ENCODE assay signal across 1 cellular context in genomic region chr3:45646051-45646585, GRCh38.
TF ChIP-seq lines count a peak whose summit lies in the region.

No MANE protein-coding gene starts in this region.

TF ChIP-seq in HepG2, 621 proteins besides CTCF, POLR2A, EP300 and RAD21 (continued from another document and continues in another):
- peak; percentile 57; the same call in 1 of the 2 replicates for TF ChIP-seq HMG20A (CRISPR knock-in tag; IDR thresholded peaks at IDR 0.05; ENCODE audit: borderline replicate concordance)
- TF ChIP-seq HHEX (CRISPR knock-in tag; IDR thresholded peaks at IDR 0.05), result no peak
- TF ChIP-seq ZGPAT (CRISPR knock-in tag; IDR thresholded peaks at IDR 0.05), result no peak
- no peak for TF ChIP-seq RBM22 (optimal IDR thresholded peaks at IDR 0.05; ENCODE audit: low read length)
- no peak for TF ChIP-seq ZSCAN29 (CRISPR knock-in tag; conservative IDR thresholded peaks at IDR 0.05)
- no peak for TF ChIP-seq TBX3 (IDR thresholded peaks at IDR 0.05; ENCODE audit: borderline replicate concordance)
- TF ChIP-seq ZNF367 (CRISPR knock-in tag; IDR thresholded peaks at IDR 0.05; ENCODE audit: borderline replicate concordance), result no peak
- TF ChIP-seq ZSCAN30 (CRISPR knock-in tag; IDR thresholded peaks at IDR 0.05), result no peak
- TF ChIP-seq ZNF225 (CRISPR knock-in tag; IDR thresholded peaks at IDR 0.05), result no peak
- TF ChIP-seq YEATS2 (CRISPR knock-in tag; IDR thresholded peaks at IDR 0.05; ENCODE audit: borderline replicate concordance), result no peak
- TF ChIP-seq ONECUT2 (CRISPR knock-in tag; IDR thresholded peaks at IDR 0.05), result no peak
- TF ChIP-seq, protein P1, sequence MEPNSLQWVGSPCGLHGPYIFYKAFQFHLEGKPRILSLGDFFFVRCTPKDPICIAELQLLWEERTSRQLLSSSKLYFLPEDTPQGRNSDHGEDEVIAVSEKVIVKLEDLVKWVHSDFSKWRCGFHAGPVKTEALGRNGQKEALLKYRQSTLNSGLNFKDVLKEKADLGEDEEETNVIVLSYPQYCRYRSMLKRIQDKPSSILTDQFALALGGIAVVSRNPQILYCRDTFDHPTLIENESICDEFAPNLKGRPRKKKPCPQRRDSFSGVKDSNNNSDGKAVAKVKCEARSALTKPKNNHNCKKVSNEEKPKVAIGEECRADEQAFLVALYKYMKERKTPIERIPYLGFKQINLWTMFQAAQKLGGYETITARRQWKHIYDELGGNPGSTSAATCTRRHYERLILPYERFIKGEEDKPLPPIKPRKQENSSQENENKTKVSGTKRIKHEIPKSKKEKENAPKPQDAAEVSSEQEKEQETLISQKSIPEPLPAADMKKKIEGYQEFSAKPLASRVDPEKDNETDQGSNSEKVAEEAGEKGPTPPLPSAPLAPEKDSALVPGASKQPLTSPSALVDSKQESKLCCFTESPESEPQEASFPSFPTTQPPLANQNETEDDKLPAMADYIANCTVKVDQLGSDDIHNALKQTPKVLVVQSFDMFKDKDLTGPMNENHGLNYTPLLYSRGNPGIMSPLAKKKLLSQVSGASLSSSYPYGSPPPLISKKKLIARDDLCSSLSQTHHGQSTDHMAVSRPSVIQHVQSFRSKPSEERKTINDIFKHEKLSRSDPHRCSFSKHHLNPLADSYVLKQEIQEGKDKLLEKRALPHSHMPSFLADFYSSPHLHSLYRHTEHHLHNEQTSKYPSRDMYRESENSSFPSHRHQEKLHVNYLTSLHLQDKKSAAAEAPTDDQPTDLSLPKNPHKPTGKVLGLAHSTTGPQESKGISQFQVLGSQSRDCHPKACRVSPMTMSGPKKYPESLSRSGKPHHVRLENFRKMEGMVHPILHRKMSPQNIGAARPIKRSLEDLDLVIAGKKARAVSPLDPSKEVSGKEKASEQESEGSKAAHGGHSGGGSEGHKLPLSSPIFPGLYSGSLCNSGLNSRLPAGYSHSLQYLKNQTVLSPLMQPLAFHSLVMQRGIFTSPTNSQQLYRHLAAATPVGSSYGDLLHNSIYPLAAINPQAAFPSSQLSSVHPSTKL (CRISPR knock-in tag; IDR thresholded peaks at IDR 0.05), result peak; percentile 64; the same call in 1 of the 2 replicates
- peak; percentile 98 for TF ChIP-seq RARA (CRISPR knock-in tag; IDR thresholded peaks at IDR 0.05)
- TF ChIP-seq ZC3H4 (CRISPR knock-in tag; IDR thresholded peaks at IDR 0.05; ENCODE audit: borderline replicate concordance), result no peak
- TF ChIP-seq, protein P2, sequence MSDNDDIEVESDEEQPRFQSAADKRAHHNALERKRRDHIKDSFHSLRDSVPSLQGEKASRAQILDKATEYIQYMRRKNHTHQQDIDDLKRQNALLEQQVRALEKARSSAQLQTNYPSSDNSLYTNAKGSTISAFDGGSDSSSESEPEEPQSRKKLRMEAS (IDR thresholded peaks at IDR 0.05), result no peak
- TF ChIP-seq ZNF672 (CRISPR knock-in tag; IDR thresholded peaks at IDR 0.05), result no peak
- TF ChIP-seq TFDP1 (CRISPR knock-in tag; IDR thresholded peaks at IDR 0.05; ENCODE audit: borderline replicate concordance), result no peak
- no peak for TF ChIP-seq ZNF335 (CRISPR knock-in tag; IDR thresholded peaks at IDR 0.05)
- TF ChIP-seq CSRNP1 (CRISPR knock-in tag; IDR thresholded peaks at IDR 0.05), result no peak
- peak; percentile 82 for TF ChIP-seq RXRB (CRISPR knock-in tag; IDR thresholded peaks at IDR 0.05; ENCODE audit: borderline replicate concordance)
- TF ChIP-seq SMAD1 (CRISPR knock-in tag; IDR thresholded peaks at IDR 0.05; ENCODE audit: borderline replicate concordance, low read depth), result no peak
- TF ChIP-seq, protein P3, sequence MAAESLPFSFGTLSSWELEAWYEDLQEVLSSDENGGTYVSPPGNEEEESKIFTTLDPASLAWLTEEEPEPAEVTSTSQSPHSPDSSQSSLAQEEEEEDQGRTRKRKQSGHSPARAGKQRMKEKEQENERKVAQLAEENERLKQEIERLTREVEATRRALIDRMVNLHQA (CRISPR knock-in tag; IDR thresholded peaks at IDR 0.05), result no peak
- no peak for TF ChIP-seq ZNF264 (CRISPR knock-in tag; IDR thresholded peaks at IDR 0.05)
- TF ChIP-seq RFX3 (CRISPR knock-in tag; IDR thresholded peaks at IDR 0.05), result no peak
- TF ChIP-seq TMF1 (CRISPR knock-in tag; IDR thresholded peaks at IDR 0.05; ENCODE audit: low read depth), result no peak
- TF ChIP-seq ZNF567 (CRISPR knock-in tag; IDR thresholded peaks at IDR 0.05; ENCODE audit: borderline replicate concordance), result no peak
- TF ChIP-seq, protein P4, sequence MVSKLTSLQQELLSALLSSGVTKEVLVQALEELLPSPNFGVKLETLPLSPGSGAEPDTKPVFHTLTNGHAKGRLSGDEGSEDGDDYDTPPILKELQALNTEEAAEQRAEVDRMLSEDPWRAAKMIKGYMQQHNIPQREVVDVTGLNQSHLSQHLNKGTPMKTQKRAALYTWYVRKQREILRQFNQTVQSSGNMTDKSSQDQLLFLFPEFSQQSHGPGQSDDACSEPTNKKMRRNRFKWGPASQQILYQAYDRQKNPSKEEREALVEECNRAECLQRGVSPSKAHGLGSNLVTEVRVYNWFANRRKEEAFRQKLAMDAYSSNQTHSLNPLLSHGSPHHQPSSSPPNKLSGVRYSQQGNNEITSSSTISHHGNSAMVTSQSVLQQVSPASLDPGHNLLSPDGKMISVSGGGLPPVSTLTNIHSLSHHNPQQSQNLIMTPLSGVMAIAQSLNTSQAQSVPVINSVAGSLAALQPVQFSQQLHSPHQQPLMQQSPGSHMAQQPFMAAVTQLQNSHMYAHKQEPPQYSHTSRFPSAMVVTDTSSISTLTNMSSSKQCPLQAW (CRISPR knock-in tag; IDR thresholded peaks at IDR 0.05), result no peak
- TF ChIP-seq, protein P5, sequence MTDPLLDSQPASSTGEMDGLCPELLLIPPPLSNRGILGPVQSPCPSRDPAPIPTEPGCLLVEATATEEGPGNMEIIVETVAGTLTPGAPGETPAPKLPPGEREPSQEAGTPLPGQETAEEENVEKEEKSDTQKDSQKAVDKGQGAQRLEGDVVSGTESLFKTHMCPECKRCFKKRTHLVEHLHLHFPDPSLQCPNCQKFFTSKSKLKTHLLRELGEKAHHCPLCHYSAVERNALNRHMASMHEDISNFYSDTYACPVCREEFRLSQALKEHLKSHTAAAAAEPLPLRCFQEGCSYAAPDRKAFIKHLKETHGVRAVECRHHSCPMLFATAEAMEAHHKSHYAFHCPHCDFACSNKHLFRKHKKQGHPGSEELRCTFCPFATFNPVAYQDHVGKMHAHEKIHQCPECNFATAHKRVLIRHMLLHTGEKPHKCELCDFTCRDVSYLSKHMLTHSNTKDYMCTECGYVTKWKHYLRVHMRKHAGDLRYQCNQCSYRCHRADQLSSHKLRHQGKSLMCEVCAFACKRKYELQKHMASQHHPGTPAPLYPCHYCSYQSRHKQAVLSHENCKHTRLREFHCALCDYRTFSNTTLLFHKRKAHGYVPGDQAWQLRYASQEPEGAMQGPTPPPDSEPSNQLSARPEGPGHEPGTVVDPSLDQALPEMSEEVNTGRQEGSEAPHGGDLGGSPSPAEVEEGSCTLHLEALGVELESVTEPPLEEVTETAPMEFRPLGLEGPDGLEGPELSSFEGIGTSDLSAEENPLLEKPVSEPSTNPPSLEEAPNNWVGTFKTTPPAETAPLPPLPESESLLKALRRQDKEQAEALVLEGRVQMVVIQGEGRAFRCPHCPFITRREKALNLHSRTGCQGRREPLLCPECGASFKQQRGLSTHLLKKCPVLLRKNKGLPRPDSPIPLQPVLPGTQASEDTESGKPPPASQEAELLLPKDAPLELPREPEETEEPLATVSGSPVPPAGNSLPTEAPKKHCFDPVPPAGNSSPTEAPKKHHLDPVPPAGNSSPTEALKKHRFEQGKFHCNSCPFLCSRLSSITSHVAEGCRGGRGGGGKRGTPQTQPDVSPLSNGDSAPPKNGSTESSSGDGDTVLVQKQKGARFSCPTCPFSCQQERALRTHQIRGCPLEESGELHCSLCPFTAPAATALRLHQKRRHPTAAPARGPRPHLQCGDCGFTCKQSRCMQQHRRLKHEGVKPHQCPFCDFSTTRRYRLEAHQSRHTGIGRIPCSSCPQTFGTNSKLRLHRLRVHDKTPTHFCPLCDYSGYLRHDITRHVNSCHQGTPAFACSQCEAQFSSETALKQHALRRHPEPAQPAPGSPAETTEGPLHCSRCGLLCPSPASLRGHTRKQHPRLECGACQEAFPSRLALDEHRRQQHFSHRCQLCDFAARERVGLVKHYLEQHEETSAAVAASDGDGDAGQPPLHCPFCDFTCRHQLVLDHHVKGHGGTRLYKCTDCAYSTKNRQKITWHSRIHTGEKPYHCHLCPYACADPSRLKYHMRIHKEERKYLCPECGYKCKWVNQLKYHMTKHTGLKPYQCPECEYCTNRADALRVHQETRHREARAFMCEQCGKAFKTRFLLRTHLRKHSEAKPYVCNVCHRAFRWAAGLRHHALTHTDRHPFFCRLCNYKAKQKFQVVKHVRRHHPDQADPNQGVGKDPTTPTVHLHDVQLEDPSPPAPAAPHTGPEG (CRISPR knock-in tag; IDR thresholded peaks at IDR 0.05), result no peak
- TF ChIP-seq ZNF432 (CRISPR knock-in tag; IDR thresholded peaks at IDR 0.05; ENCODE audit: borderline replicate concordance), result no peak
- no peak for TF ChIP-seq ZNF570 (CRISPR knock-in tag; IDR thresholded peaks at IDR 0.05; ENCODE audit: borderline replicate concordance)
- TF ChIP-seq IKZF4 (CRISPR knock-in tag; IDR thresholded peaks at IDR 0.05; ENCODE audit: borderline replicate concordance, low read depth, not compliant biosample characterization), result no peak
- no peak for TF ChIP-seq ZNF556 (CRISPR knock-in tag; IDR thresholded peaks at IDR 0.05; ENCODE audit: borderline replicate concordance)
- TF ChIP-seq AHDC1 (CRISPR knock-in tag; IDR thresholded peaks at IDR 0.05; ENCODE audit: borderline replicate concordance), result no peak
